1 cellular context compared by ENCODE assay signal in genomic region chr11:1963864-1964263, GRCh38.
TF ChIP-seq lines count a peak whose summit lies in the region.

No MANE protein-coding gene starts in this region.

TF ChIP-seq in HepG2, 621 proteins besides CTCF, POLR2A, EP300 and RAD21:
- TF ChIP-seq PCBP2 (optimal IDR thresholded peaks at IDR 0.05; ENCODE audit: low read depth, low read length, poor library complexity, severe bottlenecking) (no peak), SAFB2 (CRISPR knock-in tag; IDR thresholded peaks at IDR 0.05; ENCODE audit: borderline replicate concordance, low read depth) (no peak), ZNF496 (CRISPR knock-in tag; IDR thresholded peaks at IDR 0.05; ENCODE audit: insufficient replicate concordance) (no peak), ZFP36L2 (CRISPR knock-in tag; IDR thresholded peaks at IDR 0.05) (no peak), ZNF44 (CRISPR knock-in tag; IDR thresholded peaks at IDR 0.05) (no peak), KDM4B (CRISPR knock-in tag; IDR thresholded peaks at IDR 0.05) (no peak), MBD4 (IDR thresholded peaks at IDR 0.05; ENCODE audit: borderline replicate concordance, low read length) (no peak), NR2F2 (IDR thresholded peaks at IDR 0.05; ENCODE audit: borderline replicate concordance, low read depth) (no peak), ZSCAN25 (CRISPR knock-in tag; IDR thresholded peaks at IDR 0.05) (no peak), NBN (conservative IDR thresholded peaks at IDR 0.05) (no peak), KLF16 (CRISPR knock-in tag; IDR thresholded peaks at IDR 0.05) (no peak), PRPF4 (IDR thresholded peaks at IDR 0.05; ENCODE audit: low read depth, low read length, poor library complexity, severe bottlenecking) (no peak), PITX1 (CRISPR knock-in tag; IDR thresholded peaks at IDR 0.05) (no peak), SP140L (CRISPR knock-in tag; IDR thresholded peaks at IDR 0.05; ENCODE audit: borderline replicate concordance) (no peak), ZNF564 (CRISPR knock-in tag; IDR thresholded peaks at IDR 0.05) (no peak), GABPA (IDR thresholded peaks at IDR 0.05; ENCODE audit: low read depth, low read length) (no peak), GABPA (CRISPR knock-in tag; IDR thresholded peaks at IDR 0.05; ENCODE audit: low read depth) (no peak), ATF1 (CRISPR knock-in tag; IDR thresholded peaks at IDR 0.05) (no peak)
- TF ChIP-seq, protein P1, sequence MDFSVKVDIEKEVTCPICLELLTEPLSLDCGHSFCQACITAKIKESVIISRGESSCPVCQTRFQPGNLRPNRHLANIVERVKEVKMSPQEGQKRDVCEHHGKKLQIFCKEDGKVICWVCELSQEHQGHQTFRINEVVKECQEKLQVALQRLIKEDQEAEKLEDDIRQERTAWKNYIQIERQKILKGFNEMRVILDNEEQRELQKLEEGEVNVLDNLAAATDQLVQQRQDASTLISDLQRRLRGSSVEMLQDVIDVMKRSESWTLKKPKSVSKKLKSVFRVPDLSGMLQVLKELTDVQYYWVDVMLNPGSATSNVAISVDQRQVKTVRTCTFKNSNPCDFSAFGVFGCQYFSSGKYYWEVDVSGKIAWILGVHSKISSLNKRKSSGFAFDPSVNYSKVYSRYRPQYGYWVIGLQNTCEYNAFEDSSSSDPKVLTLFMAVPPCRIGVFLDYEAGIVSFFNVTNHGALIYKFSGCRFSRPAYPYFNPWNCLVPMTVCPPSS (IDR thresholded peaks at IDR 0.05) = no peak
- TF ChIP-seq, protein P2, sequence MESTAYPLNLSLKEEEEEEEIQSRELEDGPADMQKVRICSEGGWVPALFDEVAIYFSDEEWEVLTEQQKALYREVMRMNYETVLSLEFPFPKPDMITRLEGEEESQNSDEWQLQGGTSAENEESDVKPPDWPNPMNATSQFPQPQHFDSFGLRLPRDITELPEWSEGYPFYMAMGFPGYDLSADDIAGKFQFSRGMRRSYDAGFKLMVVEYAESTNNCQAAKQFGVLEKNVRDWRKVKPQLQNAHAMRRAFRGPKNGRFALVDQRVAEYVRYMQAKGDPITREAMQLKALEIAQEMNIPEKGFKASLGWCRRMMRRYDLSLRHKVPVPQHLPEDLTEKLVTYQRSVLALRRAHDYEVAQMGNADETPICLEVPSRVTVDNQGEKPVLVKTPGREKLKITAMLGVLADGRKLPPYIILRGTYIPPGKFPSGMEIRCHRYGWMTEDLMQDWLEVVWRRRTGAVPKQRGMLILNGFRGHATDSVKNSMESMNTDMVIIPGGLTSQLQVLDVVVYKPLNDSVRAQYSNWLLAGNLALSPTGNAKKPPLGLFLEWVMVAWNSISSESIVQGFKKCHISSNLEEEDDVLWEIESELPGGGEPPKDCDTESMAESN (CRISPR knock-in tag; conservative IDR thresholded peaks at IDR 0.05) = no peak
- TF ChIP-seq, protein P3, sequence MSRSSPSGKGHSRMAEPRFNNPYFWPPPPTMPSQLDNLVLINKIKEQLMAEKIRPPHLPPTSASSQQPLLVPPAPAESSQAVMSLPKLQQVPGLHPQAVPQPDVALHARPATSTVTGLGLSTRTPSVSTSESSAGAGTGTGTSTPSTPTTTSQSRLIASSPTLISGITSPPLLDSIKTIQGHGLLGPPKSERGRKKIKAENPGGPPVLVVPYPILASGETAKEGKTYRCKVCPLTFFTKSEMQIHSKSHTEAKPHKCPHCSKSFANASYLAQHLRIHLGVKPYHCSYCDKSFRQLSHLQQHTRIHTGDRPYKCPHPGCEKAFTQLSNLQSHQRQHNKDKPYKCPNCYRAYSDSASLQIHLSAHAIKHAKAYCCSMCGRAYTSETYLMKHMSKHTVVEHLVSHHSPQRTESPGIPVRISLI (CRISPR knock-in tag; IDR thresholded peaks at IDR 0.05; ENCODE audit: borderline replicate concordance) = no peak
